1 cellular context compared by ENCODE assay signal in genomic region chr10:125719173-125720001, GRCh38.
TF ChIP-seq lines count a peak whose summit lies in the region.

EDRF1 (plus strand) TSS chr10:125719709; CDS start chr10:125719808, 99 bp downstream.

TF ChIP-seq in K562, 482 proteins besides CTCF, POLR2A, EP300 and RAD21 (continued from another document and continues in another):
- TF ChIP-seq RERE (CRISPR knock-in tag; IDR thresholded peaks at IDR 0.05; ENCODE audit: borderline replicate concordance) (no peak), CREBBP (IDR thresholded peaks at IDR 0.05; ENCODE audit: low read depth, low read length) (no peak), ZBTB7A (IDR thresholded peaks at IDR 0.05; ENCODE audit: borderline replicate concordance, control insufficient read depth, low read depth, low read length) (peak; percentile 54; the same call in 1 of the 2 replicates), ZNF668 (CRISPR knock-in tag; IDR thresholded peaks at IDR 0.05) (no peak), PHF8 (IDR thresholded peaks at IDR 0.05; ENCODE audit: borderline replicate concordance, low read length) (peak; percentile 96), YY1 (IDR thresholded peaks at IDR 0.05; ENCODE audit: borderline replicate concordance in 1 of 3, control insufficient read depth in 1 of 3, extremely low read depth in 1 of 3, insufficient read depth in 3 of 3, insufficient read length in 1 of 3, insufficient replicate concordance in 2 of 3, low read depth in 1 of 3, low read length in 2 of 3) (peak in 2 of 3 experiments; percentile 27 to 40), E2F4 (CRISPR knock-in tag; IDR thresholded peaks at IDR 0.05; ENCODE audit: low read depth) (0 out of 2 replicates have a peak, but pooled peaks have one; percentile 41), MTA3 (IDR thresholded peaks at IDR 0.05; ENCODE audit: borderline replicate concordance) (peak; percentile 69), NFYB (IDR thresholded peaks at IDR 0.05; ENCODE audit: extremely low read depth, insufficient read length) (no peak), ETV1 (tag; conservative IDR thresholded peaks at IDR 0.05; ENCODE audit: low read depth) (peak; percentile 64; the same call in 1 of the 2 replicates), HMGN3 (IDR thresholded peaks at IDR 0.05; ENCODE audit: borderline replicate concordance, extremely low read depth, insufficient read length, low read depth, low read length) (peak; percentile 83), EZH2 (IDR thresholded peaks at IDR 0.05; ENCODE audit: borderline replicate concordance, low read depth, low read length) (no peak), RBBP5 (IDR thresholded peaks at IDR 0.05; ENCODE audit: borderline replicate concordance, insufficient read depth, low read length, poor library complexity, severe bottlenecking) (peak; percentile 81), MED1 (CRISPR knock-in tag; IDR thresholded peaks at IDR 0.05; ENCODE audit: borderline replicate concordance) (no peak), STAG1 (CRISPR knock-in tag; IDR thresholded peaks at IDR 0.05; ENCODE audit: borderline replicate concordance) (no peak), ARHGAP35 (IDR thresholded peaks at IDR 0.05; ENCODE audit: partially characterized antibody) (peak; percentile 78), GTF3C2 (IDR thresholded peaks at IDR 0.05; ENCODE audit: borderline replicate concordance, extremely low read depth, insufficient read length) (no peak), ZNF511 (CRISPR knock-in tag; IDR thresholded peaks at IDR 0.05) (no peak), EGR1 (conservative IDR thresholded peaks at IDR 0.05) (peak; percentile 43; the same call in 1 of the 2 replicates), ZBTB40 (IDR thresholded peaks at IDR 0.05) (peak; percentile 87), ZBTB40 (CRISPR knock-in tag; IDR thresholded peaks at IDR 0.05) (no peak), ZNF395 (CRISPR knock-in tag; IDR thresholded peaks at IDR 0.05) (0 out of 2 replicates have a peak, but pooled peaks have one; percentile 54), RBM25 (IDR thresholded peaks at IDR 0.05; ENCODE audit: low read depth, low read length, severe bottlenecking) (peak; percentile 42), STAT6 (CRISPR knock-in tag; IDR thresholded peaks at IDR 0.05) (no peak), MBD2 (IDR thresholded peaks at IDR 0.05; ENCODE audit: borderline replicate concordance, low read depth) (no peak)
